In the genomic region with DNA sequence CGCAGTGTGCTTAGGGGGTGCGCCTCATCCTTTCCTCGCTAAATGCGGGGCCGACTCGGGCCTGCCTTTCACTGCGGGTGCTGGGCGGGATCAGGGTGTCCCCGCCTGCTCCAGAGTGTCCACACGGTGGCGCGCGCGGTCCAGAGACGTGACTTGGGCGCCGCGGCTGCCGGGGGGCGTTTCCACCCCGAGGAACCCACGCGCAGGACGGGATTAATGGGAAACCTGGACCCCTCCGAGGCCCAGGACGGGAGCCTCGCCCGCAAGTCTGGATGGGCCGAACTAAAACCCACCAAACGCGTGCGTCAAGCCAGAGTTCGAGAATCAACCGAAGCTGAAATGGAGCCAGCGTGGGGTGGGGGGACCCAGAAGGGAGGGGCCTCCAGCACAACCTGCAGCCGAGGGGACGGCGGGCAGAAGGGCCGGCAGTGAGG, we compare ENCODE assay signal across 8 cellular contexts.
DNase-seq lines count a peak whose midpoint lies in the region; ATAC-seq, FAIRE-seq and TF ChIP-seq lines count a peak whose summit lies in the region.

No MANE protein-coding gene starts in this region.

- intact Hi-C loops in activated B cell treated with CpG ODN at 0.5 μM for 24 hours (cut with micrococcal nuclease): loop anchor here (1.0 to 5.0 kb wide), 6 partner anchors 181 to 1013 kb away; no protein-coding TSS in a partner anchor

- TF ChIP-seq CTCF in activated B cell treated with CpG ODN at 0.5 μM for 24 hours (IDR thresholded peaks at IDR 0.05): no peak
- peak; percentile 91 for TF ChIP-seq CTCF in bronchial epithelial cell (IDR thresholded peaks at IDR 0.05; ENCODE audit: insufficient read depth, low read length, severe bottlenecking)
- peak; percentile 89 for TF ChIP-seq CTCF in smooth muscle cell (IDR thresholded peaks at IDR 0.05; ENCODE audit: borderline replicate concordance, insufficient read depth, poor library complexity, severe bottlenecking)

- peaks cover 4% of the 10 kb centered on the region for H3K4me1 Mint-ChIP-seq in activated B cell treated with CpG ODN at 0.5 μM for 24 hours

- FAIRE-seq in bronchial epithelial cell (lab: Jason Lieb, UNC): no peak

- no peaks in the 10 kb centered on the region for H3K27me3 Mint-ChIP-seq in activated B cell treated with CpG ODN at 0.5 μM for 24 hours

- peak overlapping the region; percentile 82 for H2AFZ ChIP-seq in smooth muscle cell (ENCODE audit: low read depth)

- H3K79me2 ChIP-seq in smooth muscle cell (ENCODE audit: low read depth): no peaks in the 10 kb centered on the region

- peaks cover 25% of the 10 kb centered on the region for H3F3A ChIP-seq in smooth muscle cell (ENCODE audit: low read depth)

- no peak overlapping the region for H3K27ac Mint-ChIP-seq in activated B cell treated with CpG ODN at 0.5 μM for 24 hours

- CTCF ChIA-PET in activated B cell treated with CpG ODN at 0.5 μM for 24 hours (lab: Charles Lee): interaction anchor here (0.6 to 4.3 kb wide), 12 partner anchors 9 to 1013 kb away, joined by 3 to 33 read pairs (median 6); a partner anchor contains a TSS

- no peak overlapping the region for H3K9ac ChIP-seq in smooth muscle cell (ENCODE audit: low read depth)

- H3K27ac ChIP-seq in smooth muscle cell (ENCODE audit: low read depth): peak overlapping the region; percentile 92

- no peaks in the 10 kb centered on the region for H3K36me3 Mint-ChIP-seq in activated B cell treated with CpG ODN at 0.5 μM for 24 hours (ENCODE audit: low read depth)

- no peaks in the 10 kb centered on the region for H4K20me1 ChIP-seq in smooth muscle cell (ENCODE audit: low read depth)

- DNase-seq in COLO829 (ENCODE audit: low spot score) (peak; percentile 86), H7 (peak; percentile 98), NCI-H2107 (lab: John Stamatoyannopoulos, UW) (peak; percentile 68), activated B cell treated with CpG ODN at 0.5 μM for 24 hours (peak; percentile 84), bronchial epithelial cell (ENCODE audit: low read depth) (peak; percentile 44), inferior parietal cortex (ENCODE audit: extremely low spot score) (peak; percentile 84), smooth muscle cell (lab: John Stamatoyannopoulos, UW; ENCODE audit: unreplicated experiment) (peak; percentile 80)

- ATAC-seq in activated B cell treated with CpG ODN at 0.5 μM for 24 hours (ENCODE audit: low read depth): peak; percentile 98
- ATAC-seq in HG02973 (IDR thresholded peaks at IDR 0.05; ENCODE audit: unreplicated experiment): no peak

- H3K4me3 ChIP-seq in H7 (ENCODE audit: insufficient read depth, low read depth, low read length) (peak overlapping the region; percentile 69), bronchial epithelial cell (ENCODE audit: low read depth, low read length) (peak overlapping the region; percentile 42), smooth muscle cell (peak overlapping the region; percentile 65)

- 1% methylated on average over 31 of the region's 39 CpGs for WGBS in smooth muscle cell (ENCODE audit: low lambda C conversion rate)

- H3K4me1 ChIP-seq in smooth muscle cell (ENCODE audit: low read depth): peaks cover 20% of the 10 kb centered on the region

- no peaks in the 10 kb centered on the region for H3K9me3 Mint-ChIP-seq in activated B cell treated with CpG ODN at 0.5 μM for 24 hours

- H3K4me2 ChIP-seq in smooth muscle cell: peak overlapping the region; percentile 88

- H3K9me3 ChIP-seq in smooth muscle cell (replicated peaks; ENCODE audit: low read depth): no peaks in the 10 kb centered on the region

- POLR2A ChIA-PET in activated B cell treated with CpG ODN at 0.5 μM for 24 hours (lab: Charles Lee): interaction anchor here (0.6 to 1.3 kb wide), 4 partner anchors 116 to 380 kb away, joined by 3 to 7 read pairs (median 6); a partner anchor contains a TSS

- peak overlapping the region; percentile 81 for H3K4me3 Mint-ChIP-seq in activated B cell treated with CpG ODN at 0.5 μM for 24 hours

- H3K27me3 ChIP-seq in H7 (ENCODE audit: control insufficient read depth, insufficient read depth, low read length) (no peaks in the 10 kb centered on the region; the same call in 1 of the 2 replicates), bronchial epithelial cell (ENCODE audit: control insufficient read depth, insufficient read depth, low read length) (no peaks in the 10 kb centered on the region), smooth muscle cell (ENCODE audit: low read depth) (no peaks in the 10 kb centered on the region)

- H3K36me3 ChIP-seq in H7 (replicated peaks; ENCODE audit: control insufficient read depth, insufficient read depth, low read length) (no peaks in the 10 kb centered on the region), bronchial epithelial cell (ENCODE audit: control insufficient read depth, insufficient read depth, low read length) (no peaks in the 10 kb centered on the region), smooth muscle cell (ENCODE audit: low read depth) (no peaks in the 10 kb centered on the region)

Comparison
In these comparisons a context has a peak if more than half of its experiments do, and no peak if none do; other contexts are left out.
1. DNase-seq: peak in every context shown above with its lines; median percentile 98 in H7; 86 in COLO829; 84 in activated B cell treated with CpG ODN at 0.5 μM for 24 hours; 84 in inferior parietal cortex; 80 in smooth muscle cell; 68 in NCI-H2107; 44 in bronchial epithelial cell.